ENCODE assay signal across 26 cellular contexts in genomic region chr6:90729057-90729456, GRCh38.
"Had no signal": no experiment of that assay in that cellular context is flagged by ENCODE, and none has a peak within 500 bp of the region (broad histone marks: within the 10 kb centered on the region; RNA-seq: fewer than 3 reads in every experiment).

No MANE protein-coding gene starts in this region.

- DNase-seq: colonic mucosa; dermis blood vessel endothelial cell; effector memory CD4-positive, alpha-beta T cell; erythroblast; glutamatergic neuron; heart right ventricle; hippocampal formation; mesenchymal stem cell; midbrain; naive thymus-derived CD4-positive, alpha-beta T cell; psoas muscle; right cardiac atrium; sigmoid colon; stimulated activated CD4-positive, alpha-beta T cell treated with anti-CD3 and anti-CD28 coated beads, Interleukin-2, amount 100 ng/mL, for 24 hours; stimulated activated CD4-positive, alpha-beta T cell treated with anti-CD3 and anti-CD28 coated beads, Interleukin-4, amount 100 ng/mL, for 24 hours; stimulated activated naive CD4-positive, alpha-beta T cell treated with Interleukin-2 at 50 U/mL for 16 hours; stomach; thyroid gland; trophoblast cell had no signal

- H3K9me3 ChIP-seq: colonic mucosa, psoas muscle, sigmoid colon, stomach, thyroid gland, vagina had no signal

- H3K36me3 ChIP-seq: colonic mucosa, heart right ventricle, neural progenitor cell, sigmoid colon, stomach, thyroid gland, vagina had no signal

- H3K36me3 Mint-ChIP-seq: neural progenitor cell; stimulated activated effector memory CD8-positive, alpha-beta T cell treated with anti-CD3 and anti-CD28 coated beads, Interleukin-12 subunit alpha, Interleukin-12 subunit beta, amount 100 ng/mL, for 72 hours had no signal

- H3K9me3 Mint-ChIP-seq: nephron; neural progenitor cell; stimulated activated effector memory CD8-positive, alpha-beta T cell treated with anti-CD3 and anti-CD28 coated beads, Interleukin-12 subunit alpha, Interleukin-12 subunit beta, amount 100 ng/mL, for 72 hours had no signal

- H3K4me3 ChIP-seq: colonic mucosa, heart right ventricle, lung, neural progenitor cell, psoas muscle, sigmoid colon, stomach, thyroid gland, vagina had no signal

- H3K4me2 ChIP-seq: neural progenitor cell had no signal

- H3K4me3 Mint-ChIP-seq: naive thymus-derived CD4-positive, alpha-beta T cell; nephron; neural progenitor cell; stimulated activated effector memory CD8-positive, alpha-beta T cell treated with anti-CD3 and anti-CD28 coated beads, Interleukin-12 subunit alpha, Interleukin-12 subunit beta, amount 100 ng/mL, for 72 hours had no signal

- H2AFZ ChIP-seq: neural progenitor cell, parathyroid adenoma had no signal

- H3K27ac ChIP-seq: colonic mucosa, heart right ventricle, neural progenitor cell, parathyroid adenoma, psoas muscle, sigmoid colon, stomach, thyroid gland, vagina had no signal

- H3K27me3 ChIP-seq: colonic mucosa, heart right ventricle, neural progenitor cell, sigmoid colon, stomach, thyroid gland, vagina had no signal

- H3K27ac Mint-ChIP-seq: naive thymus-derived CD4-positive, alpha-beta T cell; nephron; neural progenitor cell; stimulated activated effector memory CD8-positive, alpha-beta T cell treated with anti-CD3 and anti-CD28 coated beads, Interleukin-12 subunit alpha, Interleukin-12 subunit beta, amount 100 ng/mL, for 72 hours had no signal

- H3K4me1 Mint-ChIP-seq: neural progenitor cell; stimulated activated effector memory CD8-positive, alpha-beta T cell treated with anti-CD3 and anti-CD28 coated beads, Interleukin-12 subunit alpha, Interleukin-12 subunit beta, amount 100 ng/mL, for 72 hours had no signal

- ATAC-seq: heart right ventricle; left lobe of liver; naive thymus-derived CD4-positive, alpha-beta T cell; psoas muscle; right cardiac atrium; stimulated activated effector memory CD8-positive, alpha-beta T cell treated with anti-CD3 and anti-CD28 coated beads, Interleukin-12 subunit alpha, Interleukin-12 subunit beta, amount 100 ng/mL, for 72 hours had no signal

- H3K4me1 ChIP-seq: colonic mucosa, heart right ventricle, neural progenitor cell, parathyroid adenoma, psoas muscle, sigmoid colon, stomach, thyroid gland, vagina had no signal

- H3K79me2 ChIP-seq: parathyroid adenoma had no signal
